17 cellular contexts compared by ENCODE assay signal in the genomic region with DNA sequence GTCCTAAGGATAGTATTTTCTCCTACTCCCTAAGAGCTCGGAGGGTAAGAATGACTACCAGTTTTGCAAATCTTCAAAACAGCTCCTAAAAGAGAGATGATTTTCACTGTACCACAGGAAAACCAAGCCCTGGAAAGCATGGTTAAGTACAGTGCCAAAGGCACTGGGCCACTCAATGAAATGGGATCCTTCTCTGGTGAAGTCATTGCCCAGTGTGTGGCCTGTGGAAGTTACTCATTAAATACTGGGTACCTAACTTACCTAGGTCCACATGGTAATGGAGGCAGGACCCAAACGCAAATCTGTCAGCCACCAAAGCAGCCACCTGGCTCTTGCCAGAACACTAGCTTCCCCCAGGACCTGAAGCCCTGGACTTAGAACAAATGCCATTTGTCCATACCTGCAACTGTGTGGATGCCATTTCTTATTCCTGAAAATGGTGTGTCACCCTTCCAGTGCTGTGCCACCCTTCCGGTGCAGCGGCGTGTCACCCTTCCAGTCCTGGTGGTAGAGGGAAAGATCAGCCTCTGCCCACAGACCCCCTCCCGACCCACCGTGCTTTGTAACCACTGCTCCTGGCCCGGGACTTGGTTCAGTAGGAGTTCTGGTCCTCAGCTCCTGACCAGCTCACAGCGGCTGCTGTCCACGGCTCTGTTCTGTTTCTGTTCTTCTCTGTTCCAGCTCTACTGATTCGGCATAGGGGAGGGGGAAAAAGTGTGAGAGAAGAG.
DNase-seq lines count a peak whose midpoint lies in the region; ATAC-seq and TF ChIP-seq lines count a peak whose summit lies in the region.
"Had no signal": no experiment of that assay in that cellular context is flagged by ENCODE, and none has a peak within 500 bp of the region (broad histone marks: within the 10 kb centered on the region; RNA-seq: fewer than 3 reads in every experiment).

No MANE protein-coding gene starts in this region.

- H3K36me3 ChIP-seq in MG63 (no peaks in the 10 kb centered on the region), mesenchymal stem cell (ENCODE audit: control insufficient read depth in 1 of 2, insufficient read depth in 2 of 2, low read depth in 1 of 2, low read length in 2 of 2) (peaks cover 5 to 12% of the 10 kb centered on the region in 2 experiments), OCI-LY7 (ENCODE audit: insufficient read depth, low read length) (no peaks in the 10 kb centered on the region)
- H3K36me3 ChIP-seq: BLaER1 had no signal

- no peaks in the 10 kb centered on the region for H3K9me2 ChIP-seq in OCI-LY7 (ENCODE audit: insufficient read depth, low read length)

- no peak for TF ChIP-seq CTCF in OCI-LY7 (conservative IDR thresholded peaks at IDR 0.05; ENCODE audit: low read length)
- TF ChIP-seq CTCF in HFFc6 (IDR thresholded peaks at IDR 0.05): no peak

- no peaks in the 10 kb centered on the region for H3K4me1 Mint-ChIP-seq in HFFc6 (ENCODE audit: low read depth)
- H3K4me1 Mint-ChIP-seq: CD8-positive, alpha-beta memory T cell had no signal

- H3K9me3 ChIP-seq in MG63 (no peaks in the 10 kb centered on the region), mesenchymal stem cell (ENCODE audit: control insufficient read depth, low read length) (no peaks in the 10 kb centered on the region), OCI-LY7 (ENCODE audit: low read length) (no peaks in the 10 kb centered on the region)
- H3K9me3 ChIP-seq: Caco-2 had no signal

- H2BK15ac ChIP-seq in mesenchymal stem cell (ENCODE audit: low read depth, poor library complexity, severe bottlenecking): no peak overlapping the region

- no peak overlapping the region for H2BK5ac ChIP-seq in mesenchymal stem cell (ENCODE audit: low read depth, low read length, poor library complexity, severe bottlenecking)

- no peak overlapping the region for H3K27ac Mint-ChIP-seq in HFFc6
- H3K27ac Mint-ChIP-seq: CD8-positive, alpha-beta memory T cell; IgD-negative memory B cell had no signal

- H3K27ac ChIP-seq in mesenchymal stem cell (ENCODE audit: low read length, poor library complexity, severe bottlenecking) (no peak overlapping the region), OCI-LY7 (ENCODE audit: low read depth, low read length, poor library complexity, severe bottlenecking) (no peak overlapping the region)
- H3K27ac ChIP-seq: 22Rv1, BLaER1, GM23248 had no signal

- BruUV-seq in OCI-LY7 (replicated peaks; lab: Mats Ljungman, UMichigan): no TSS peak

- H3K36me3 Mint-ChIP-seq in HFFc6 (ENCODE audit: low read depth): no peaks in the 10 kb centered on the region; the same call in 1 of the 2 replicates
- H3K36me3 Mint-ChIP-seq: CD8-positive, alpha-beta memory T cell; IgD-negative memory B cell had no signal

- intact Hi-C loops in OCI-LY7 (cut with micrococcal nuclease; ENCODE audit: unreplicated experiment): no loop called here

- no peak overlapping the region for H2BK12ac ChIP-seq in mesenchymal stem cell (ENCODE audit: low read length in 2 of 2)

- no peak overlapping the region for H3K18ac ChIP-seq in mesenchymal stem cell (ENCODE audit: low read depth in 1 of 2, low read length in 2 of 2)

- DNase-seq in ACHN (peak; percentile 48), MG63 (peak; percentile 28), fibroblast of gingiva (ENCODE audit: low read depth) (peak; percentile 7), mesenchymal stem cell (no peak), OCI-LY7 (ENCODE audit: low spot score) (no peak), HFFc6 (no peak), HPDE6-E6E7 (ENCODE audit: extremely low spot score) (no peak)
- DNase-seq: AML-193; Caco-2; CD8-positive, alpha-beta memory T cell; GM23248; H7 had no signal

- H2AK5ac ChIP-seq in mesenchymal stem cell (ENCODE audit: low read length, severe bottlenecking): peak overlapping the region; percentile 10

- H3K4ac ChIP-seq in mesenchymal stem cell (ENCODE audit: low read depth in 1 of 2, low read length in 2 of 2): no peak overlapping the region

- H3K4me3 ChIP-seq in MG63 (no peak overlapping the region), mesenchymal stem cell (ENCODE audit: insufficient read depth in 1 of 2, low read depth in 1 of 2, low read length in 2 of 2) (peak overlapping the region in 1 of 2 experiments; percentile 2), OCI-LY7 (ENCODE audit: low read depth, low read length, poor library complexity, severe bottlenecking) (no peak overlapping the region)
- H3K4me3 ChIP-seq: BLaER1, GM12878, GM23248 had no signal

- no peak overlapping the region for H3K9ac ChIP-seq in mesenchymal stem cell (ENCODE audit: low read length)
- H3K9ac ChIP-seq: BLaER1, GM23248 had no signal

- WGBS in mesenchymal stem cell: 92% methylated on average over 11 of the region's 11 CpGs

- H3K27me3 ChIP-seq in MG63 (no peaks in the 10 kb centered on the region), mesenchymal stem cell (ENCODE audit: control insufficient read depth in 1 of 2, insufficient read depth in 1 of 2, low read length in 2 of 2) (no peaks in the 10 kb centered on the region)
- H3K27me3 ChIP-seq: BLaER1 had no signal

- peaks cover 2% of the 10 kb centered on the region for H3K27me3 Mint-ChIP-seq in HFFc6 (ENCODE audit: insufficient read depth)

- no peak overlapping the region for H3K4me3 Mint-ChIP-seq in HFFc6
- H3K4me3 Mint-ChIP-seq: CD8-positive, alpha-beta memory T cell; IgD-negative memory B cell had no signal

- peak overlapping the region in 1 of 2 experiments; percentile 51 for H3K14ac ChIP-seq in mesenchymal stem cell (ENCODE audit: low read length in 2 of 2)

- no peaks in the 10 kb centered on the region for H3K79me2 ChIP-seq in OCI-LY7 (ENCODE audit: insufficient read depth, low read depth, low read length)

- H2BK120ac ChIP-seq in mesenchymal stem cell (ENCODE audit: low read depth, low read length): no peak overlapping the region

- H3K4me2 ChIP-seq in mesenchymal stem cell (ENCODE audit: low read length, poor library complexity, severe bottlenecking) (no peak overlapping the region), OCI-LY7 (ENCODE audit: low read length) (no peak overlapping the region)
- H3K4me2 ChIP-seq: BLaER1 had no signal

- H4K8ac ChIP-seq in mesenchymal stem cell (ENCODE audit: low read length): no peak overlapping the region

- CTCF ChIA-PET in OCI-LY7 (lab: Charles Lee; ENCODE audit: unreplicated experiment): no interaction called here

- H3K23ac ChIP-seq in mesenchymal stem cell (ENCODE audit: low read length in 2 of 2): no peak overlapping the region

- H4K20me1 ChIP-seq in OCI-LY7 (ENCODE audit: insufficient read depth, low read length): no peaks in the 10 kb centered on the region
- H4K20me1 ChIP-seq: BLaER1 had no signal

- POLR2A ChIA-PET in OCI-LY7 (lab: Charles Lee): no interaction called here

- in situ Hi-C loops in ACHN (cut with HindIII; ENCODE audit: low pct_ligation_motif_present, low pct_unique_long_range_greater_than_20kb, low sequenced_read_pairs): no loop called here

- no peak for ATAC-seq in GM21786 (IDR thresholded peaks at IDR 0.05; ENCODE audit: unreplicated experiment)
- ATAC-seq: GM12878 had no signal

- peaks cover 64% of the 10 kb centered on the region for H3K9me3 Mint-ChIP-seq in HFFc6

- H3K79me1 ChIP-seq in mesenchymal stem cell (replicated peaks; ENCODE audit: low read length, poor library complexity, severe bottlenecking): no peaks in the 10 kb centered on the region

- H4K91ac ChIP-seq in mesenchymal stem cell (ENCODE audit: low read length): no peak overlapping the region

- H2AFZ ChIP-seq in mesenchymal stem cell (ENCODE audit: low read depth, low read length) (no peak overlapping the region), OCI-LY7 (ENCODE audit: low read length) (no peak overlapping the region)
- H2AFZ ChIP-seq: GM23248 had no signal

- H3K4me1 ChIP-seq in mesenchymal stem cell (ENCODE audit: control insufficient read depth, insufficient read depth, low read depth, low read length) (peaks cover 24% of the 10 kb centered on the region), OCI-LY7 (ENCODE audit: insufficient read depth, low read length, poor library complexity, severe bottlenecking) (no peaks in the 10 kb centered on the region)
- H3K4me1 ChIP-seq: Caco-2 had no signal

Comparison
In these comparisons a context has a peak if more than half of its experiments do, and no peak if none do; other contexts are left out.
1. DNase-seq: peak in ACHN (single experiment), MG63 (single experiment) and fibroblast of gingiva (single experiment); none in mesenchymal stem cell (single experiment), OCI-LY7 (single experiment), HFFc6 (single experiment) and HPDE6-E6E7 (single experiment).